In genomic region chr19:8513687-8514504, GRCh38 we compare ENCODE assay signal across 8 cellular contexts. TPM values are rescaled to one million over a fixed set of nuclear protein-coding genes. Genes with fewer than 3 reads are reported as not detected.
A peak's percentile ranks its signal among the peaks of the same experiment; 100 is the strongest.
DNase-seq lines count a peak whose midpoint lies in the region; ATAC-seq and TF ChIP-seq lines count a peak whose summit lies in the region.

Gene ZNF414, minus strand, starts transcription at chr19:8514167. Its CDS starts 121 bp downstream, at chr19:8514046.

- no peaks in the 10 kb centered on the region for H3K79me2 ChIP-seq in MM.1S (ENCODE audit: low read length)

- TF ChIP-seq CTCF in MM.1S (IDR thresholded peaks at IDR 0.05; ENCODE audit: low read length) (no peak), fibroblast of pulmonary artery (IDR thresholded peaks at IDR 0.05; ENCODE audit: low read length, missing control alignments) (no peak)

- in situ Hi-C loops in G401 (cut with HindIII; ENCODE audit: low sequenced_read_pairs) (no loop called here), HAP-1 (cut with MboI; ENCODE audit: low sequenced_read_pairs) (no loop called here)

- no peaks in the 10 kb centered on the region for H3K36me3 Mint-ChIP-seq in natural killer cell treated with Interleukin-12 subunit alpha and Interleukin-12 subunit beta and Interleukin-15 and Interleukin-18, amount 100 ng/mL, for 72 hours

- peaks cover 13% of the 10 kb centered on the region for H3K4me1 ChIP-seq in HAP-1
- no peaks in the 10 kb centered on the region for H3K4me1 ChIP-seq in MM.1S (ENCODE audit: low read length)

- H3K36me3 ChIP-seq in HAP-1 (replicated peaks) (peaks cover 5% of the 10 kb centered on the region), MM.1S (replicated peaks; ENCODE audit: insufficient read depth, low read length) (no peaks in the 10 kb centered on the region)

- H3K27ac ChIP-seq in MM.1S (ENCODE audit: low read length), result peak within 1 kb of the TSS; percentile 81

- peaks cover 42 to 46% of the 10 kb centered on the region in 2 donors for H3K4me1 Mint-ChIP-seq in natural killer cell treated with Interleukin-12 subunit alpha and Interleukin-12 subunit beta and Interleukin-15 and Interleukin-18, amount 100 ng/mL, for 72 hours (ENCODE audit: low read depth in 2 of 2)

- peak within 1 kb of the TSS; percentile 65 for H2AFZ ChIP-seq in MM.1S (ENCODE audit: low read length)

- peak within 1 kb of the TSS; percentile 91 for H3K4me3 Mint-ChIP-seq in natural killer cell treated with Interleukin-12 subunit alpha and Interleukin-12 subunit beta and Interleukin-15 and Interleukin-18, amount 100 ng/mL, for 72 hours

- peak within 1 kb of the TSS; percentile 93 to 96 for H3K27ac Mint-ChIP-seq in natural killer cell treated with Interleukin-12 subunit alpha and Interleukin-12 subunit beta and Interleukin-15 and Interleukin-18, amount 100 ng/mL, for 72 hours

- no peaks in the 10 kb centered on the region for H3K27me3 Mint-ChIP-seq in natural killer cell treated with Interleukin-12 subunit alpha and Interleukin-12 subunit beta and Interleukin-15 and Interleukin-18, amount 100 ng/mL, for 72 hours

- H3K27me3 ChIP-seq in HAP-1 (ENCODE audit: low read depth) (no peaks in the 10 kb centered on the region), MM.1S (replicated peaks; ENCODE audit: insufficient read depth, low read length) (peaks cover 29% of the 10 kb centered on the region)

- no peaks in the 10 kb centered on the region for H3K9me3 Mint-ChIP-seq in natural killer cell treated with Interleukin-12 subunit alpha and Interleukin-12 subunit beta and Interleukin-15 and Interleukin-18, amount 100 ng/mL, for 72 hours

- no peaks in the 10 kb centered on the region for H3K9me3 ChIP-seq in HAP-1
- no peaks in the 10 kb centered on the region for H3K9me3 ChIP-seq in MM.1S (replicated peaks; ENCODE audit: insufficient read depth, low read length)

- peak within 1 kb of the TSS; percentile 49; the same call in 1 of the 2 replicates for H3K4me2 ChIP-seq in MM.1S (ENCODE audit: low read depth, low read length)

- no peaks in the 10 kb centered on the region for H3K9me2 ChIP-seq in MM.1S (replicated peaks; ENCODE audit: insufficient read depth, low read length)

- H3K9ac ChIP-seq in MM.1S (ENCODE audit: low read length), result peak within 1 kb of the TSS; percentile 93

- H3K4me3 ChIP-seq in HAP-1 (peak within 1 kb of the TSS; percentile 62), MM.1S (ENCODE audit: low read length) (peak within 1 kb of the TSS; percentile 69), fibroblast of pulmonary artery (replicated peaks; ENCODE audit: low read depth, low read length) (peak within 1 kb of the TSS; percentile 64)

- peak; percentile 94 for DNase-seq in G401 (ENCODE audit: low spot score)
- DNase-seq in HAP-1 (ENCODE audit: low spot score in 2 of 2), result peak; percentile 95 to 99
- peak; percentile 93 for DNase-seq in MM.1S
- peak; percentile 87 for DNase-seq in SHP77 treated with DMSO at 0.1 percent for 48 hours (lab: John Stamatoyannopoulos, UW)
- DNase-seq in activated effector memory CD4-positive, alpha-beta T cell treated with Interleukin-2 at 50 U/mL for 16 hours, result peak; percentile 95
- DNase-seq in fibroblast of pulmonary artery (ENCODE audit: low read depth), result peak; percentile 97
- DNase-seq in natural killer cell treated with Interleukin-12 subunit alpha and Interleukin-12 subunit beta and Interleukin-15 and Interleukin-18, amount 100 ng/mL, for 72 hours (ENCODE audit: low spot score), result peak; percentile 94
- DNase-seq in stimulated activated naive CD4-positive, alpha-beta T cell treated with Interleukin-2 at 50 U/mL for 16 hours (lab: John Stamatoyannopoulos, UW), result peak; percentile 94

- peak; percentile 92 to 94 for ATAC-seq in natural killer cell treated with Interleukin-12 subunit alpha and Interleukin-12 subunit beta and Interleukin-15 and Interleukin-18, amount 100 ng/mL, for 72 hours

- H4K20me1 ChIP-seq in MM.1S (ENCODE audit: insufficient read depth, low read length), result no peaks in the 10 kb centered on the region

- H3F3A ChIP-seq in MM.1S (ENCODE audit: insufficient read depth, low read length), result no peaks in the 10 kb centered on the region

RNA-seq across cellular contexts. Expression of gene ZNF414, which starts in this region (rescaled TPM):
- not detected in 2 replicates for total RNA-seq in G401 (2014; rRNA removed; shearing (Covaris generic))
- 10 to 100 TPM; 15.5 to 16.8 TPM for total RNA-seq in natural killer cell treated with Interleukin-12 subunit alpha and Interleukin-12 subunit beta and Interleukin-15 and Interleukin-18, amount 100 ng/mL, for 72 hours

Comparison
In these comparisons a context has a peak if more than half of its experiments do, and no peak if none do; other contexts are left out.
1. Peak in every context shown above with its lines: DNase-seq, ATAC-seq, H3K4me3 ChIP-seq and H3K27ac ChIP-seq.
2. RNA of gene ZNF414 (total RNA-seq): 15.5 to 16.8 TPM in natural killer cell treated with Interleukin-12 subunit alpha and Interleukin-12 subunit beta and Interleukin-15 and Interleukin-18, amount 100 ng/mL, for 72 hours; not detected in G401; every median in the first group is over 10 times any median in the second.
3. Peak in DNase-seq in G401; RNA of the gene not detected or under 1 TPM.